In the genomic region with DNA sequence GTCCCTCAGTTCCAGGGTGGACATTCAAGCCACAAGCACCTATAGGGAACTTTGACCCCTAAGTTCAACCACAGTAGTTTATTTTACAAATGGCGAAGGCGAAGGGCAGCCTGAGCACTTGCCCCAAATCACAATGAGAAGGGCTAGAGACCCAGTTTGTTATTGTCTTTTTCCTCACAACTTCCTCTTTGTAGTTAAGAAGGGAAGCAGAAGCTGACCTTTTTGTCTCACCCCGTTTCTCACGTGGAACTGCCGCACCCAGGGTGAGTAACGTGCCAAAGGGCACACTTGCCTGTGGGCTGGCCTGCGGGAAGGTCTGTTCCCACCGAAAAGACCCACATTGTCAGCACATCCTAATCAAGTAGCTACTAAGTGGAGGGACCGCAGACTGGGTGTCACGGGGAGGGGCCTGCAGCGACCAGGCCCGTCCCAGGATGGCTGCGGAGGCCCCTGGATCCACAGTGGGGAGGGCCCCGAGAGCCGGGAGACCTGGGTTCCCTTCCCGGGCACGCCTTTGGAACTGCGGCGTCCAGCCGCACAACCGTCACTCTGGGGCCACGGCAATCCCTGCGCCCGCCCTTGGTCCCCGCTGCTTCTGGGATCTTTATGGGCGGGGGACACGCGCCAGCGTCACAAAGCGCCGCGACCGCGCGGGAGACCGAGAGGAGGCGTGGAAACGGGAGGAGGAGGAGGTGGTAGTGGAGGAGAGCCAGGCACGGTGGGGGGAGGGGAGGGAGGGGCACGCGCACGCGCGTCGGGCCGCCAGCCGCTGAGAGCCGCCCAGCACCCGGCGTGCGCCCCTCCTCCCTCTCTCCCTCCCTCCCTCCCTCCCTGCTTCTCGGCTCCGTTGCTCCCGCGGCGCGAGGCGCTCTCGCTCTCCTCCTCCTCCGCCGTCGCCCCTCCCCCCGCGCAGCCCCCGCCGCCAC, we compare ENCODE assay signal across 8 cellular contexts. TPM values are rescaled to one million over a fixed set of nuclear protein-coding genes. Genes with fewer than 3 reads are reported as not detected.
DNase-seq lines count a peak whose midpoint lies in the region; ATAC-seq and TF ChIP-seq lines count a peak whose summit lies in the region.

Gene UBE2R2 (plus strand): TSS at position 834 of the 926 bp plus-strand sequence. CDS start 598 bp downstream, outside the sequence.

- H3K9me3 ChIP-seq in SJSA1 (replicated peaks) = no peaks in the 10 kb centered on the region
- no peaks in the 10 kb centered on the region for H3K9me3 ChIP-seq in neuron (ENCODE audit: low read length)
- H3K9me3 ChIP-seq in subcutaneous abdominal adipose tissue (ENCODE audit: control insufficient read depth in 5 of 5, low read length in 5 of 5) = no peaks in the 10 kb centered on the region

- H3K36me3 ChIP-seq in SJSA1 (peaks cover 5% of the 10 kb centered on the region; the same call in 1 of the 2 replicates), neuron (ENCODE audit: insufficient read depth, low read length) (peaks cover 5% of the 10 kb centered on the region), subcutaneous abdominal adipose tissue (ENCODE audit: control insufficient read depth in 5 of 5, insufficient read depth in 5 of 5, low read length in 5 of 5) (no peaks in the 10 kb centered on the region)

- TF ChIP-seq CTCF in foreskin keratinocyte (conservative IDR thresholded peaks at IDR 0.05) = no peak

- H3K9ac ChIP-seq in subcutaneous abdominal adipose tissue (ENCODE audit: low read length in 5 of 5) = peak within 1 kb of the TSS; percentile 65 to 97 (median 95)

- H3K27ac ChIP-seq in SJSA1 = peak within 1 kb of the TSS; percentile 90
- H3K27ac ChIP-seq in foreskin keratinocyte = peak within 1 kb of the TSS; percentile 96
- H3K27ac ChIP-seq in subcutaneous abdominal adipose tissue (ENCODE audit: low read depth, low read length) = peak within 1 kb of the TSS; percentile 99

- peak within 1 kb of the TSS; percentile 88 for H3K4me3 ChIP-seq in SJSA1
- peak within 1 kb of the TSS; percentile 76 for H3K4me3 ChIP-seq in neuron (ENCODE audit: low read length)
- peak within 1 kb of the TSS; percentile 82 to 93 (median 87) for H3K4me3 ChIP-seq in subcutaneous abdominal adipose tissue (ENCODE audit: low read depth in 1 of 5, low read length in 5 of 5)

- H3K27me3 ChIP-seq in SJSA1 (replicated peaks) (no peaks in the 10 kb centered on the region), foreskin keratinocyte (no peaks in the 10 kb centered on the region), neuron (ENCODE audit: insufficient read depth, low read length) (no peaks in the 10 kb centered on the region), subcutaneous abdominal adipose tissue (ENCODE audit: control insufficient read depth in 5 of 5, insufficient read depth in 4 of 5, low read length in 5 of 5) (no peaks in the 10 kb centered on the region)

- ATAC-seq in foreskin keratinocyte = peak; percentile 71

- H2AFZ ChIP-seq in neuron (ENCODE audit: low read depth, low read length) = peak within 1 kb of the TSS; percentile 49

- peak; percentile 82 for DNase-seq in GF-D8 (lab: John Stamatoyannopoulos, UW)
- DNase-seq in HEK293T (ENCODE audit: extremely low spot score) = peak; percentile 96
- peak; percentile 97 for DNase-seq in MV-4-11 (lab: John Stamatoyannopoulos, UW)
- peak; percentile 84 to 86 for DNase-seq in SJSA1 (ENCODE audit: low read depth in 1 of 2, low spot score in 2 of 2)
- DNase-seq in activated naive CD4-positive, alpha-beta T cell (lab: John Stamatoyannopoulos, UW) = peak; percentile 79 to 92 (median 83)
- DNase-seq in foreskin keratinocyte = peak; percentile 58 to 79

- H3K4me1 ChIP-seq in SJSA1 (replicated peaks) (peaks cover 30% of the 10 kb centered on the region), foreskin keratinocyte (peaks cover 28% of the 10 kb centered on the region), neuron (ENCODE audit: insufficient read depth, low read length) (peaks cover 20% of the 10 kb centered on the region), subcutaneous abdominal adipose tissue (ENCODE audit: control insufficient read depth in 5 of 5, insufficient read depth in 5 of 5, low read length in 5 of 5) (peaks cover 4 to 52% (median 46%) of the 10 kb centered on the region in 5 donors)

- CTCF ChIA-PET in HEK293T (lab: Yijun Ruan, JAX) = no interaction called here

- POLR2A ChIA-PET in HEK293T (lab: Yijun Ruan, JAX) = interaction anchor here (1.0 kb wide), 1 partner anchor 19 kb away, joined by 3 read pairs; no protein-coding TSS in a partner anchor

TF ChIP-seq in HEK293T, 16 proteins besides CTCF, POLR2A, EP300 and RAD21:
- TF ChIP-seq FOXA1 (IDR thresholded peaks at IDR 0.05) (no peak), HDGF (IDR thresholded peaks at IDR 0.05; ENCODE audit: borderline replicate concordance) (no peak), ZNF384 (IDR thresholded peaks at IDR 0.05) (no peak), SUZ12 (IDR thresholded peaks at IDR 0.05) (no peak), TARDBP (IDR thresholded peaks at IDR 0.05) (peak; percentile 81), FOXM1 (IDR thresholded peaks at IDR 0.05; ENCODE audit: borderline replicate concordance) (no peak), CTBP1 (IDR thresholded peaks at IDR 0.05; ENCODE audit: borderline replicate concordance) (no peak), BHLHE40 (IDR thresholded peaks at IDR 0.05; ENCODE audit: borderline replicate concordance) (no peak), ARNT (IDR thresholded peaks at IDR 0.05) (no peak), PKNOX1 (IDR thresholded peaks at IDR 0.05) (no peak), FOXK2 (IDR thresholded peaks at IDR 0.05) (no peak), LEF1 (IDR thresholded peaks at IDR 0.05; ENCODE audit: borderline replicate concordance) (no peak), SP1 (IDR thresholded peaks at IDR 0.05) (no peak), ELF4 (IDR thresholded peaks at IDR 0.05) (peak; percentile 9; the same call in 1 of the 2 replicates), L3MBTL2 (conservative IDR thresholded peaks at IDR 0.05) (peak; percentile 65)

RNA-seq across cellular contexts. Expression of gene UBE2R2, which starts in this region (rescaled TPM):
- total RNA-seq in SJSA1 (2014; rRNA removed; shearing (Covaris generic)) = 8.6 and 11.8 TPM in 2 replicates
- total RNA-seq in foreskin keratinocyte = 28.7 and 31.1 TPM in 2 replicates
- 24.7 and 25.4 TPM in 2 replicates for polyA plus RNA-seq in foreskin keratinocyte

Comparison
In these comparisons a context has a peak if more than half of its experiments do, and no peak if none do; other contexts are left out.
1. Peak in every context shown above with its lines: DNase-seq, ATAC-seq, H3K4me3 ChIP-seq and H3K27ac ChIP-seq.